Comparison of ENCODE assay signal across 2 cellular contexts in genomic region chr5:82244854-82245635, GRCh38.
TF ChIP-seq lines count a peak whose summit lies in the region.

No MANE protein-coding gene starts in this region.

TF ChIP-seq in IMR-90, 13 proteins besides CTCF, POLR2A, EP300 and RAD21:
- TF ChIP-seq RCOR1 (IDR thresholded peaks at IDR 0.05; ENCODE audit: insufficient replicate concordance, low read length): no peak
- no peak for TF ChIP-seq SMC3 (IDR thresholded peaks at IDR 0.05; ENCODE audit: low read depth, low read length)
- TF ChIP-seq FOS (IDR thresholded peaks at IDR 0.05; ENCODE audit: low read depth, low read length): no peak
- no peak for TF ChIP-seq USF2 (IDR thresholded peaks at IDR 0.05; ENCODE audit: low read depth, low read length)
- TF ChIP-seq MAZ (IDR thresholded peaks at IDR 0.05; ENCODE audit: borderline replicate concordance, low read depth, low read length): no peak
- peak; percentile 60 for TF ChIP-seq MAFK (IDR thresholded peaks at IDR 0.05; ENCODE audit: low read depth, low read length)

TF ChIP-seq in K562, 482 proteins besides CTCF, POLR2A, EP300 and RAD21:
- TF ChIP-seq FOXP1 (CRISPR knock-in tag; IDR thresholded peaks at IDR 0.05) (no peak), HMGXB4 (CRISPR knock-in tag; IDR thresholded peaks at IDR 0.05) (no peak), ZNF316 (IDR thresholded peaks at IDR 0.05) (peak; percentile 46; the same call in 1 of the 2 replicates), C11orf30 (IDR thresholded peaks at IDR 0.05; ENCODE audit: low read depth) (peak; percentile 31; the same call in 1 of the 2 replicates)
